Comparison of ENCODE assay signal across 1 cellular context in genomic region chr21:20998886-20999285, GRCh38.
TF ChIP-seq lines count a peak whose summit lies in the region.

No MANE protein-coding gene starts in this region.

TF ChIP-seq in HepG2, 621 proteins besides CTCF, POLR2A, EP300 and RAD21 (continued from another document):
- no peak for TF ChIP-seq FOXP4 (CRISPR knock-in tag; IDR thresholded peaks at IDR 0.05)
TF ChIP-seq in HepG2: peak in this region for 0.
